27 cellular contexts compared by ENCODE assay signal in the genomic region with DNA sequence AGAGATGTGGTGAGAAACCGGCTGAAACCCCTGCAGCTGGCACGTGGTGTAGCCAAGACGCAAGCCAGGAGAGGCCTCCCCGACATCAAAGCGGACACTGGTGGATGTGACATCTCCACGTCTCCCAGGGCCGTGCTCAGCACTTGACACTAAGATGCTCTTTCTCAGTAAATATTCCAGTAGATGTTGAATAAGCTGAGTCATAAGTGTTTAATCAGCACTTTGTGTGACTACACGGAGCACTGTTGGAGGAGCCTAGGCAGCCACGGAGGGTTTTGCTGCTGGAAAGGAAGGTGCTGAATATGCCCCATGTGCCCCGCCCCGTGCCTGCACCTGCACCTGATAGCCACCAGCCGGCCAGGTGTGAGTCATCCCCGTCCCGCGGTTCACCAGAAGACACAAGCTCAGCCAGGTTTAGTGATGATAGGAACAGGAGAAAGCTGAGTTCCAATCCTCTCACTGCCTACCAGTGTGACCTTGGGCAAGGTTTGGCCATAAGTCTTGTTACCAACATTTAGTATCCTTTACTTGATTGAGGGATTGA. TPM values are rescaled to one million over a fixed set of nuclear protein-coding genes. Genes with fewer than 3 reads are reported as not detected.
DNase-seq lines count a peak whose midpoint lies in the region; ATAC-seq and TF ChIP-seq lines count a peak whose summit lies in the region.
"Had no signal": no experiment of that assay in that cellular context is flagged by ENCODE, and none has a peak within 500 bp of the region (broad histone marks: within the 10 kb centered on the region; RNA-seq: fewer than 3 reads in every experiment).

No MANE protein-coding gene starts in this region.

- no peak overlapping the region for H3K4me3 Mint-ChIP-seq in activated CD4-positive, alpha-beta T cell treated with anti-CD3 and anti-CD28 coated beads for 36 hours
- H3K4me3 Mint-ChIP-seq in H9: no peak overlapping the region
- no peak overlapping the region for H3K4me3 Mint-ChIP-seq in WTC11
- H3K4me3 Mint-ChIP-seq: activated CD4-positive, alpha-beta T cell treated with anti-CD3 and anti-CD28 coated beads, Interleukin-2, amount 10 ng/mL, durations not matched to agents 24 days and 14 days; CD4-positive, alpha-beta T cell; T-helper 1 cell treated with Interleukin-12 subunit alpha and Interleukin-12 subunit beta and Interleukin-4 antibody, amounts not matched to agents 30 μg/mL and 1 μg/mL, for 36 hours; type B pancreatic cell had no signal

- no peaks in the 10 kb centered on the region for H3K36me3 Mint-ChIP-seq in activated CD4-positive, alpha-beta T cell treated with anti-CD3 and anti-CD28 coated beads for 36 hours (ENCODE audit: low read depth)
- H3K36me3 Mint-ChIP-seq in H9 (ENCODE audit: insufficient read depth in 1 of 3, low read depth in 3 of 3) (no peaks in the 10 kb centered on the region), WTC11 (no peaks in the 10 kb centered on the region)
- H3K36me3 Mint-ChIP-seq: type B pancreatic cell had no signal

- H4K91ac ChIP-seq in H9 (ENCODE audit: insufficient read length, low read depth, low read length): no peak overlapping the region

- H3K27ac Mint-ChIP-seq in activated CD4-positive, alpha-beta T cell treated with anti-CD3 and anti-CD28 coated beads for 36 hours: no peak overlapping the region
- H3K27ac Mint-ChIP-seq in H9 (no peak overlapping the region), WTC11 (no peak overlapping the region)
- H3K27ac Mint-ChIP-seq: activated CD4-positive, alpha-beta T cell treated with anti-CD3 and anti-CD28 coated beads, Interleukin-2, amount 10 ng/mL, durations not matched to agents 24 days and 14 days; CD4-positive, alpha-beta T cell; T-helper 1 cell treated with Interleukin-12 subunit alpha and Interleukin-12 subunit beta and Interleukin-4 antibody, amounts not matched to agents 30 μg/mL and 1 μg/mL, for 36 hours; type B pancreatic cell had no signal

- H3K4ac ChIP-seq in H9 (ENCODE audit: low read depth, low read length): no peak overlapping the region
- no peak overlapping the region for H3K4ac ChIP-seq in mesendoderm (ENCODE audit: low read depth, low read length)

- peaks cover 3% of the 10 kb centered on the region for H3K4me1 Mint-ChIP-seq in activated CD4-positive, alpha-beta T cell treated with anti-CD3 and anti-CD28 coated beads for 36 hours
- H3K4me1 Mint-ChIP-seq in H9 (peaks cover 4 to 8% of the 10 kb centered on the region in 2 experiments; a peak in 3 of 4 replicates), WTC11 (0 out of 2 replicates have a peak, but pooled peaks cover 3% of the 10 kb centered on the region)

- no peak overlapping the region for H2BK5ac ChIP-seq in H9 (ENCODE audit: insufficient read length, low read length)
- H2BK5ac ChIP-seq in mesendoderm (ENCODE audit: low read length): no peak overlapping the region

- no peaks in the 10 kb centered on the region for H3K23me2 ChIP-seq in H9 (ENCODE audit: insufficient read length, low read depth, low read length, poor library complexity, severe bottlenecking)

- H2BK20ac ChIP-seq in H9 (ENCODE audit: low read depth, low read length, poor library complexity, severe bottlenecking): no peak overlapping the region

- H3K36me3 ChIP-seq in mesendoderm (ENCODE audit: control insufficient read depth, insufficient read depth, low read length): no peaks in the 10 kb centered on the region
- H3K36me3 ChIP-seq: heart right ventricle had no signal

- H3K27me3 ChIP-seq in H9 (ENCODE audit: insufficient read depth, low read length): no peaks in the 10 kb centered on the region
- no peaks in the 10 kb centered on the region for H3K27me3 ChIP-seq in mesendoderm (ENCODE audit: insufficient read depth, low read length, poor library complexity)
- H3K27me3 ChIP-seq: body of pancreas had no signal

- WGBS in H9 (ENCODE audit: extremely low coverage, insufficient read length, low lambda C conversion rate): no CpG with 5 or more reads among the region's 15 CpGs
- WGBS in mesendoderm (ENCODE audit: extremely low coverage, insufficient coverage, low lambda C conversion rate): no CpG with 5 or more reads among the region's 15 CpGs

- H2AK5ac ChIP-seq in H9 (ENCODE audit: insufficient read length, low read length) (no peak overlapping the region), mesendoderm (ENCODE audit: low read length) (no peak overlapping the region)

- no peak overlapping the region for H3K4me3 ChIP-seq in mesendoderm (ENCODE audit: low read length)
- H3K4me3 ChIP-seq: body of pancreas, heart right ventricle, mucosa of descending colon had no signal

- H4K20me1 ChIP-seq in H9 (ENCODE audit: control insufficient read depth, insufficient read depth, insufficient read length): no peaks in the 10 kb centered on the region

- H3K18ac ChIP-seq in H9 (ENCODE audit: insufficient read length, low read depth, low read length) (no peak overlapping the region), mesendoderm (ENCODE audit: low read length) (no peak overlapping the region)

- no peaks in the 10 kb centered on the region for H3K9me3 ChIP-seq in H9 (ENCODE audit: control insufficient read depth, low read depth, low read length)
- H3K9me3 ChIP-seq: body of pancreas, heart right ventricle, mucosa of descending colon had no signal

- H2BK12ac ChIP-seq in H9 (ENCODE audit: insufficient read length, low read depth, low read length): no peak overlapping the region

- H3K4me2 ChIP-seq in H9 (ENCODE audit: insufficient read depth, insufficient read length, low read length): no peak overlapping the region
- H3K4me2 ChIP-seq in mesendoderm (ENCODE audit: low read length): no peak overlapping the region

- intact Hi-C loops in activated CD4-positive, alpha-beta T cell treated with anti-CD3 and anti-CD28 coated beads for 36 hours (cut with DNase I, micrococcal nuclease): no loop called here

- DNase-seq in activated CD4-positive, alpha-beta T cell treated with anti-CD3 and anti-CD28 coated beads for 36 hours: peak; percentile 24
- no peak for DNase-seq in activated CD4-positive, alpha-beta T cell treated with anti-CD3 and anti-CD28 coated beads, Interleukin-2, amount 50 U/mL, for 1 hour
- DNase-seq in H9 (peak; percentile 69), WTC11 (ENCODE audit: low spot score) (peak; percentile 39), mesendoderm (peak; percentile 30), NCI-H526 treated with DMSO at 0.1 percent for 48 hours (lab: John Stamatoyannopoulos, UW) (no peak)
- DNase-seq: activated CD4-positive, alpha-beta T cell treated with anti-CD3 and anti-CD28 coated beads, Interleukin-2, amount 10 ng/mL, durations not matched to agents 24 days and 14 days; activated CD8-positive, alpha-beta memory T cell treated with anti-CD3 and anti-CD28 coated beads, Interleukin-2, amount 50 U/mL, for 48 hours; activated effector memory CD4-positive, alpha-beta T cell treated with anti-CD3 and anti-CD28 coated beads, Interleukin-2, amount 50 U/mL, for 16 hours; body of pancreas; CD4-positive, alpha-beta T cell; DMS 273 treated with DMSO at 0.1 percent for 48 hours; heart right ventricle; Karpas-422; left ventricle myocardium superior; mucosa of descending colon; NCI-H187; NCI-H524 treated with DMSO at 0.1 percent for 48 hours had no signal

- no peak overlapping the region for H2BK120ac ChIP-seq in H9 (ENCODE audit: low read depth, low read length, poor library complexity, severe bottlenecking)
- H2BK120ac ChIP-seq in mesendoderm (ENCODE audit: low read depth, low read length): no peak overlapping the region

- H2BK15ac ChIP-seq in H9 (ENCODE audit: low read depth, low read length) (no peak overlapping the region), mesendoderm (replicated peaks; ENCODE audit: low read depth) (no peak overlapping the region)

- H3K79me1 ChIP-seq in H9 (ENCODE audit: insufficient read depth, low read depth, low read length, poor library complexity, severe bottlenecking) (no peaks in the 10 kb centered on the region), mesendoderm (ENCODE audit: low read length) (no peaks in the 10 kb centered on the region)

- TF ChIP-seq CTCF in H9 (conservative IDR thresholded peaks at IDR 0.05): peak; percentile 42; the same call in 2 of the 3 replicates
- no peak for TF ChIP-seq CTCF in WTC11 (IDR thresholded peaks at IDR 0.05)

- H3K23ac ChIP-seq in H9 (ENCODE audit: insufficient read length, low read depth, low read length): no peak overlapping the region
- H3K23ac ChIP-seq in mesendoderm (ENCODE audit: low read length): no peak overlapping the region

- no peak overlapping the region for H2AFZ ChIP-seq in H9 (ENCODE audit: low read length)

- H3K27ac ChIP-seq in H9 (ENCODE audit: insufficient read length, low read depth, low read length) (no peak overlapping the region), mesendoderm (ENCODE audit: low read depth, low read length) (no peak overlapping the region)
- H3K27ac ChIP-seq: 22Rv1, body of pancreas, heart right ventricle had no signal

- H3T11ph ChIP-seq in H9 (ENCODE audit: low read length): no peak overlapping the region

- ATAC-seq in activated CD4-positive, alpha-beta T cell treated with anti-CD3 and anti-CD28 coated beads for 36 hours: no peak
- ATAC-seq in WTC11 (peak; percentile 46), GM19324 (IDR thresholded peaks at IDR 0.05; ENCODE audit: low FRiP score, unreplicated experiment) (no peak), HG03135 (IDR thresholded peaks at IDR 0.05; ENCODE audit: unreplicated experiment) (no peak)
- ATAC-seq: body of pancreas, heart right ventricle, left ventricle myocardium superior, mucosa of descending colon had no signal

- H3K9ac ChIP-seq in H9 (ENCODE audit: extremely low read depth, insufficient read length, low read length): no peak overlapping the region
- no peak overlapping the region for H3K9ac ChIP-seq in mesendoderm (ENCODE audit: low read length)

- H3K9me3 Mint-ChIP-seq in activated CD4-positive, alpha-beta T cell treated with anti-CD3 and anti-CD28 coated beads for 36 hours (ENCODE audit: low read depth): no peaks in the 10 kb centered on the region
- H3K9me3 Mint-ChIP-seq in H9: no peaks in the 10 kb centered on the region
- no peaks in the 10 kb centered on the region for H3K9me3 Mint-ChIP-seq in WTC11
- H3K9me3 Mint-ChIP-seq: activated CD4-positive, alpha-beta T cell treated with anti-CD3 and anti-CD28 coated beads, Interleukin-2, amount 10 ng/mL, durations not matched to agents 24 days and 14 days; CD4-positive, alpha-beta T cell; T-helper 1 cell treated with Interleukin-12 subunit alpha and Interleukin-12 subunit beta and Interleukin-4 antibody, amounts not matched to agents 30 μg/mL and 1 μg/mL, for 36 hours; type B pancreatic cell had no signal

- POLR2A ChIA-PET in activated CD4-positive, alpha-beta T cell treated with anti-CD3 and anti-CD28 coated beads for 36 hours (lab: Charles Lee): no interaction called here
- POLR2A ChIA-PET in WTC11 (lab: Charles Lee): no interaction called here

- H4K5ac ChIP-seq in H9 (ENCODE audit: insufficient read length, low read depth, low read length): no peak overlapping the region
- no peak overlapping the region for H4K5ac ChIP-seq in mesendoderm (ENCODE audit: low read length)

- H3K56ac ChIP-seq in H9 (ENCODE audit: insufficient read length, low read depth, low read length) (no peak overlapping the region), mesendoderm (ENCODE audit: low read length) (no peak overlapping the region)

- H3K79me2 ChIP-seq in H9 (ENCODE audit: insufficient read depth, low read length) (no peaks in the 10 kb centered on the region), mesendoderm (ENCODE audit: control insufficient read depth, insufficient read depth, low read length) (no peaks in the 10 kb centered on the region)

- CTCF ChIA-PET in activated CD4-positive, alpha-beta T cell treated with anti-CD3 and anti-CD28 coated beads for 36 hours (lab: Charles Lee): no interaction called here
- CTCF ChIA-PET in WTC11 (lab: Charles Lee): interaction anchor here (0.5 to 1.4 kb wide), 6 partner anchors 22 to 49 kb away, joined by 3 to 6 read pairs (median 4); no protein-coding TSS in a partner anchor

- H4K8ac ChIP-seq in H9 (replicated peaks; ENCODE audit: insufficient read length, low read depth, low read length): no peak overlapping the region
- H4K8ac ChIP-seq in mesendoderm (ENCODE audit: low read depth, low read length): no peak overlapping the region

- H3K4me1 ChIP-seq in H9 (ENCODE audit: insufficient read depth, low read length) (no peaks in the 10 kb centered on the region), mesendoderm (ENCODE audit: control insufficient read depth, low read depth, low read length) (no peaks in the 10 kb centered on the region)
- H3K4me1 ChIP-seq: body of pancreas, heart right ventricle had no signal

- H3K14ac ChIP-seq in H9 (ENCODE audit: insufficient read depth, low read length): no peak overlapping the region

- H3K27me3 Mint-ChIP-seq in activated CD4-positive, alpha-beta T cell treated with anti-CD3 and anti-CD28 coated beads for 36 hours: peaks cover 4% of the 10 kb centered on the region
- peaks cover 5% of the 10 kb centered on the region; the same call in 1 of the 2 replicates for H3K27me3 Mint-ChIP-seq in H9 (ENCODE audit: low read depth)
- H3K27me3 Mint-ChIP-seq in WTC11 (ENCODE audit: low read depth): no peaks in the 10 kb centered on the region
- H3K27me3 Mint-ChIP-seq: activated CD4-positive, alpha-beta T cell treated with anti-CD3 and anti-CD28 coated beads, Interleukin-2, amount 10 ng/mL, durations not matched to agents 24 days and 14 days had no signal

RNA-seq across cellular contexts. Expression of a gene that starts 29.0 kb away (rescaled TPM):
- total RNA-seq in activated CD4-positive, alpha-beta T cell treated with anti-CD3 and anti-CD28 coated beads for 36 hours: under 1 TPM; 0.05 TPM
- total RNA-seq in H9 (2021) (0.17 and 0.18 TPM in 2 replicates), WTC11 (2021) (0.17 to 0.32 TPM (median 0.30 TPM) in 3 replicates)
- polyA plus RNA-seq in mesendoderm (2013, experiment 1 of 2): 0.15 TPM
- polyA plus RNA-seq in mesendoderm (2013, experiment 2 of 2): 0.15 TPM
- total RNA-seq: epithelial cell of proximal tubule, fibroblast of villous mesenchyme, posterior vena cava, RPMI7951 had no signal
- polyA plus RNA-seq: heart right ventricle had no signal

Comparison
In these comparisons a context has a peak if more than half of its experiments do, and no peak if none do; other contexts are left out.
1. DNase-seq: peak in activated CD4-positive, alpha-beta T cell treated with anti-CD3 and anti-CD28 coated beads for 36 hours (single experiment), H9 (single experiment), WTC11 (single experiment) and mesendoderm (single experiment); none in activated CD4-positive, alpha-beta T cell treated with anti-CD3 and anti-CD28 coated beads, Interleukin-2, amount 50 U/mL, for 1 hour (single experiment) and NCI-H526 treated with DMSO at 0.1 percent for 48 hours (single experiment).